8 cellular contexts compared by ENCODE assay signal in the genomic region with DNA sequence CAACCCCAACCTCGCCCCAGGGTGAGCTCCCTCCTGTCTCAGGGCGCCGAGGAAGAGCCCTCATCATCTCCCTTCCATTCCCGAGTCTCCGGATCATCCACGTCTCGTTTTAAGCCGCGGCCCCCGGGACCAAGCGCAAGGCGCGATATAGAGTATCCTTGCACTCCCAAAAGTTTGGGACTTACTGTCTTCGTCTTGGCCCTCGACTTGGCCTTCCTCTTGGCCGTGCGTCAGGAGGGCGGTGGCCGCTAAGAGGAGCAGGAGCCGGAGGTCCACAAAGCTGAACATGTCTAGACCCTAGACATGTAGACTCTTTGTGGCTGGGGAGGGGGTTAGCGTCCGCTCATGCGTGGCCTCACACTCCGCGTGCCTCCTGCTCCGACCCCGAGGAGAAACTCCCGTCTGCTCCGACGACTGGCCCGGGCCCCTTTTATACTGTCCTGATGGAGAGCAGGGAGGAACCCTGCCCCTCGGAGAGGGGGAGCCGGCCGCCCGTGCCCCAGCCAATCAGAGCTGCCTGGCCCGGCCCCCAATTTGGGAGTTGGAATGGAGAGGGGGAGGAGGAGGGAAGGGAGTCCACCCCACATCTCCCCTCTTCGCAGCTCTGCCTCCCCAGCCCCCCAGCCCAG. TPM values are rescaled to one million over a fixed set of nuclear protein-coding genes. Genes with fewer than 3 reads are reported as not detected.
DNase-seq lines count a peak whose midpoint lies in the region; TF ChIP-seq lines count a peak whose summit lies in the region.

A gene (minus strand): TSS at position 406 of the 629 bp plus-strand sequence. CDS start 118 bp downstream, at position 288.

- H3K9ac ChIP-seq in smooth muscle cell (ENCODE audit: low read depth): peak within 1 kb of the TSS; percentile 93

- H3K9me3 ChIP-seq in iPS-18c (ENCODE audit: control insufficient read depth, insufficient read depth, low read length) (no peaks in the 10 kb centered on the region), smooth muscle cell (replicated peaks; ENCODE audit: low read depth) (no peaks in the 10 kb centered on the region)

- H4K20me1 ChIP-seq in smooth muscle cell (ENCODE audit: low read depth): peaks cover 51% of the 10 kb centered on the region

- peak within 1 kb of the TSS; percentile 83 for H3K4me3 Mint-ChIP-seq in T-helper 2 cell treated with Interferon-gamma antibody and Interleukin-4, amounts not matched to agents 5 μg/mL and 100 μg/mL, for 36 hours

- peaks cover 2% of the 10 kb centered on the region for H3K36me3 Mint-ChIP-seq in T-helper 2 cell treated with Interferon-gamma antibody and Interleukin-4, amounts not matched to agents 5 μg/mL and 100 μg/mL, for 36 hours (ENCODE audit: low read depth)

- H3K79me2 ChIP-seq in smooth muscle cell (ENCODE audit: low read depth): peaks cover 72% of the 10 kb centered on the region

- H3K27ac ChIP-seq in smooth muscle cell (ENCODE audit: low read depth): peak within 1 kb of the TSS; percentile 99

- no peak within 1 kb of the TSS for H2AFZ ChIP-seq in smooth muscle cell (ENCODE audit: low read depth)

- WGBS in smooth muscle cell (ENCODE audit: low lambda C conversion rate): 6% methylated on average over 36 of the region's 37 CpGs

- DNase-seq in T-helper 2 cell treated with Interferon-gamma antibody and Interleukin-4, amounts not matched to agents 5 μg/mL and 100 μg/mL, for 36 hours (ENCODE audit: low spot score): no peak
- no peak for DNase-seq in T-helper 2 cell
- peak; percentile 96 for DNase-seq in astrocyte of the hippocampus (ENCODE audit: low read depth, low spot score)
- peak; percentile 84 for DNase-seq in smooth muscle cell (lab: John Stamatoyannopoulos, UW; ENCODE audit: unreplicated experiment)
- no peak for DNase-seq in kidney tubule cell (ENCODE audit: low spot score)
- no peak for DNase-seq in NCI-H748 (lab: John Stamatoyannopoulos, UW; ENCODE audit: unreplicated experiment)
- no peak for DNase-seq in SHP77 treated with DMSO at 0.1 percent for 48 hours (lab: John Stamatoyannopoulos, UW)

- H3F3A ChIP-seq in smooth muscle cell (ENCODE audit: low read depth): peaks cover 51% of the 10 kb centered on the region

- H3K4me1 ChIP-seq in smooth muscle cell (ENCODE audit: low read depth): peaks cover 32% of the 10 kb centered on the region

- H3K4me1 Mint-ChIP-seq in T-helper 2 cell treated with Interferon-gamma antibody and Interleukin-4, amounts not matched to agents 5 μg/mL and 100 μg/mL, for 36 hours (ENCODE audit: low read depth): peaks cover 18% of the 10 kb centered on the region

- peak within 1 kb of the TSS; percentile 60 for H3K4me3 ChIP-seq in iPS-18c (ENCODE audit: insufficient read depth, low read depth, low read length)
- peak within 1 kb of the TSS; percentile 89 for H3K4me3 ChIP-seq in smooth muscle cell

- H3K9me3 Mint-ChIP-seq in T-helper 2 cell treated with Interferon-gamma antibody and Interleukin-4, amounts not matched to agents 5 μg/mL and 100 μg/mL, for 36 hours: no peaks in the 10 kb centered on the region

- H3K36me3 ChIP-seq in smooth muscle cell (ENCODE audit: low read depth): peaks cover 20% of the 10 kb centered on the region

- no peaks in the 10 kb centered on the region for H3K27me3 ChIP-seq in smooth muscle cell (ENCODE audit: low read depth)

- peak within 1 kb of the TSS; percentile 31 for H3K27ac Mint-ChIP-seq in T-helper 2 cell treated with Interferon-gamma antibody and Interleukin-4, amounts not matched to agents 5 μg/mL and 100 μg/mL, for 36 hours

- H3K4me2 ChIP-seq in smooth muscle cell: peak within 1 kb of the TSS; percentile 99

- TF ChIP-seq CTCF in smooth muscle cell (IDR thresholded peaks at IDR 0.05; ENCODE audit: borderline replicate concordance, insufficient read depth, poor library complexity, severe bottlenecking): no peak

- H3K27me3 Mint-ChIP-seq in T-helper 2 cell treated with Interferon-gamma antibody and Interleukin-4, amounts not matched to agents 5 μg/mL and 100 μg/mL, for 36 hours (ENCODE audit: low read depth): peaks cover 53% of the 10 kb centered on the region

RNA-seq across cellular contexts. Expression of the gene that starts here (rescaled TPM):
- total RNA-seq in smooth muscle cell: 3,848 and 4,141 TPM in 2 replicates
- polyA plus RNA-seq in smooth muscle cell: 18,306 and 25,649 TPM in 2 replicates

Comparison
In these comparisons a context has a peak if more than half of its experiments do, and no peak if none do; other contexts are left out.
1. DNase-seq: peak in astrocyte of the hippocampus (single experiment) and smooth muscle cell (single experiment); none in T-helper 2 cell treated with Interferon-gamma antibody and Interleukin-4, amounts not matched to agents 5 μg/mL and 100 μg/mL, for 36 hours (single experiment), T-helper 2 cell (0 of 5), kidney tubule cell (single experiment), NCI-H748 (single experiment) and SHP77 treated with DMSO at 0.1 percent for 48 hours (single experiment).